In genomic region chr19:21082011-21082975, GRCh38 we compare ENCODE assay signal across 1 cellular context.
TF ChIP-seq lines count a peak whose summit lies in the region.

TSS of gene ZNF714 (plus strand) at chr19:21082203. CDS start at chr19:21098269, 16,066 bp downstream.

TF ChIP-seq in K562, 482 proteins besides CTCF, POLR2A, EP300 and RAD21 (continued from another document and continues in another):
- TF ChIP-seq ZNF398 (CRISPR knock-in tag; IDR thresholded peaks at IDR 0.05): no peak
- no peak for TF ChIP-seq ZKSCAN8 (CRISPR knock-in tag; IDR thresholded peaks at IDR 0.05)
- no peak for TF ChIP-seq KLF16 (IDR thresholded peaks at IDR 0.05)
- no peak for TF ChIP-seq SRSF7 (optimal IDR thresholded peaks at IDR 0.05; ENCODE audit: low read depth, low read length)
- no peak for TF ChIP-seq NR2C1 (IDR thresholded peaks at IDR 0.05)
- TF ChIP-seq NR2C1 (tag; IDR thresholded peaks at IDR 0.05): no peak
- TF ChIP-seq L3MBTL2 (IDR thresholded peaks at IDR 0.05): peak; percentile 42; the same call in 1 of the 2 replicates
- no peak for TF ChIP-seq HNRNPL (IDR thresholded peaks at IDR 0.05; ENCODE audit: low read depth, low read length)
- TF ChIP-seq, protein P1, sequence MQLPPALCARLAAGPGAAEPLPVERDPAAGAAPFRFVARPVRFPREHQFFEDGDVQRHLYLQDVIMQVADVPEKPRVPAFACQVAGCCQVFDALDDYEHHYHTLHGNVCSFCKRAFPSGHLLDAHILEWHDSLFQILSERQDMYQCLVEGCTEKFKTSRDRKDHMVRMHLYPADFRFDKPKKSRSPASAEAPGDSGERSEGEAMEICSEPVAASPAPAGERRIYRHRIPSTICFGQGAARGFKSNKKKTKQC (CRISPR knock-in tag; IDR thresholded peaks at IDR 0.05): no peak
- TF ChIP-seq, protein P2, sequence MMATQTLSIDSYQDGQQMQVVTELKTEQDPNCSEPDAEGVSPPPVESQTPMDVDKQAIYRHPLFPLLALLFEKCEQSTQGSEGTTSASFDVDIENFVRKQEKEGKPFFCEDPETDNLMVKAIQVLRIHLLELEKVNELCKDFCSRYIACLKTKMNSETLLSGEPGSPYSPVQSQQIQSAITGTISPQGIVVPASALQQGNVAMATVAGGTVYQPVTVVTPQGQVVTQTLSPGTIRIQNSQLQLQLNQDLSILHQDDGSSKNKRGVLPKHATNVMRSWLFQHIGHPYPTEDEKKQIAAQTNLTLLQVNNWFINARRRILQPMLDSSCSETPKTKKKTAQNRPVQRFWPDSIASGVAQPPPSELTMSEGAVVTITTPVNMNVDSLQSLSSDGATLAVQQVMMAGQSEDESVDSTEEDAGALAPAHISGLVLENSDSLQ (IDR thresholded peaks at IDR 0.05): peak; percentile 98
- no peak for TF ChIP-seq JUNB (CRISPR knock-in tag; conservative IDR thresholded peaks at IDR 0.05)
- TF ChIP-seq CBX3 (IDR thresholded peaks at IDR 0.05; ENCODE audit: borderline replicate concordance in 1 of 2, low read length in 2 of 2): 0 out of 3 replicates have a peak, but pooled peaks of 1 of the 2 experiments have one; percentile 46
- TF ChIP-seq ZNF212 (CRISPR knock-in tag; IDR thresholded peaks at IDR 0.05): no peak
- no peak for TF ChIP-seq ZNF146 (CRISPR knock-in tag; IDR thresholded peaks at IDR 0.05; ENCODE audit: unreplicated experiment)
- no peak for TF ChIP-seq CBFA2T2 (conservative IDR thresholded peaks at IDR 0.05)
- TF ChIP-seq PML (IDR thresholded peaks at IDR 0.05; ENCODE audit: low read length): peak; percentile 64; the same call in 1 of the 2 replicates
- no peak for TF ChIP-seq RHOXF2B (CRISPR knock-in tag; conservative IDR thresholded peaks at IDR 0.05)
- TF ChIP-seq NR2F6 (CRISPR knock-in tag; IDR thresholded peaks at IDR 0.05): no peak
- TF ChIP-seq LEF1 (IDR thresholded peaks at IDR 0.05): 0 out of 2 replicates have a peak, but pooled peaks have one; percentile 15
- TF ChIP-seq, protein P3, sequence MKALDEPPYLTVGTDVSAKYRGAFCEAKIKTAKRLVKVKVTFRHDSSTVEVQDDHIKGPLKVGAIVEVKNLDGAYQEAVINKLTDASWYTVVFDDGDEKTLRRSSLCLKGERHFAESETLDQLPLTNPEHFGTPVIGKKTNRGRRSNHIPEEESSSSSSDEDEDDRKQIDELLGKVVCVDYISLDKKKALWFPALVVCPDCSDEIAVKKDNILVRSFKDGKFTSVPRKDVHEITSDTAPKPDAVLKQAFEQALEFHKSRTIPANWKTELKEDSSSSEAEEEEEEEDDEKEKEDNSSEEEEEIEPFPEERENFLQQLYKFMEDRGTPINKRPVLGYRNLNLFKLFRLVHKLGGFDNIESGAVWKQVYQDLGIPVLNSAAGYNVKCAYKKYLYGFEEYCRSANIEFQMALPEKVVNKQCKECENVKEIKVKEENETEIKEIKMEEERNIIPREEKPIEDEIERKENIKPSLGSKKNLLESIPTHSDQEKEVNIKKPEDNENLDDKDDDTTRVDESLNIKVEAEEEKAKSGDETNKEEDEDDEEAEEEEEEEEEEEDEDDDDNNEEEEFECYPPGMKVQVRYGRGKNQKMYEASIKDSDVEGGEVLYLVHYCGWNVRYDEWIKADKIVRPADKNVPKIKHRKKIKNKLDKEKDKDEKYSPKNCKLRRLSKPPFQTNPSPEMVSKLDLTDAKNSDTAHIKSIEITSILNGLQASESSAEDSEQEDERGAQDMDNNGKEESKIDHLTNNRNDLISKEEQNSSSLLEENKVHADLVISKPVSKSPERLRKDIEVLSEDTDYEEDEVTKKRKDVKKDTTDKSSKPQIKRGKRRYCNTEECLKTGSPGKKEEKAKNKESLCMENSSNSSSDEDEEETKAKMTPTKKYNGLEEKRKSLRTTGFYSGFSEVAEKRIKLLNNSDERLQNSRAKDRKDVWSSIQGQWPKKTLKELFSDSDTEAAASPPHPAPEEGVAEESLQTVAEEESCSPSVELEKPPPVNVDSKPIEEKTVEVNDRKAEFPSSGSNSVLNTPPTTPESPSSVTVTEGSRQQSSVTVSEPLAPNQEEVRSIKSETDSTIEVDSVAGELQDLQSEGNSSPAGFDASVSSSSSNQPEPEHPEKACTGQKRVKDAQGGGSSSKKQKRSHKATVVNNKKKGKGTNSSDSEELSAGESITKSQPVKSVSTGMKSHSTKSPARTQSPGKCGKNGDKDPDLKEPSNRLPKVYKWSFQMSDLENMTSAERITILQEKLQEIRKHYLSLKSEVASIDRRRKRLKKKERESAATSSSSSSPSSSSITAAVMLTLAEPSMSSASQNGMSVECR (CRISPR knock-in tag; IDR thresholded peaks at IDR 0.05): peak; percentile 81
- 0 out of 2 replicates have a peak, but pooled peaks have one; percentile 18 for TF ChIP-seq TCF3 (CRISPR knock-in tag; IDR thresholded peaks at IDR 0.05)
- peak; percentile 79 for TF ChIP-seq TAF9B (IDR thresholded peaks at IDR 0.05; ENCODE audit: partially characterized antibody)
- TF ChIP-seq NR1H2 (CRISPR knock-in tag; IDR thresholded peaks at IDR 0.05): no peak
- TF ChIP-seq KDM4B (IDR thresholded peaks at IDR 0.05; ENCODE audit: borderline replicate concordance in 2 of 2, low read depth in 1 of 2): no peak
- no peak for TF ChIP-seq E4F1 (CRISPR knock-in tag; IDR thresholded peaks at IDR 0.05; ENCODE audit: borderline replicate concordance)
- TF ChIP-seq, protein P4, sequence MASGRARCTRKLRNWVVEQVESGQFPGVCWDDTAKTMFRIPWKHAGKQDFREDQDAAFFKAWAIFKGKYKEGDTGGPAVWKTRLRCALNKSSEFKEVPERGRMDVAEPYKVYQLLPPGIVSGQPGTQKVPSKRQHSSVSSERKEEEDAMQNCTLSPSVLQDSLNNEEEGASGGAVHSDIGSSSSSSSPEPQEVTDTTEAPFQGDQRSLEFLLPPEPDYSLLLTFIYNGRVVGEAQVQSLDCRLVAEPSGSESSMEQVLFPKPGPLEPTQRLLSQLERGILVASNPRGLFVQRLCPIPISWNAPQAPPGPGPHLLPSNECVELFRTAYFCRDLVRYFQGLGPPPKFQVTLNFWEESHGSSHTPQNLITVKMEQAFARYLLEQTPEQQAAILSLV (tag; IDR thresholded peaks at IDR 0.05): no peak
- no peak for TF ChIP-seq SRF (CRISPR knock-in tag; IDR thresholded peaks at IDR 0.05)
- TF ChIP-seq DPF2 (IDR thresholded peaks at IDR 0.05): no peak
- TF ChIP-seq TARDBP (IDR thresholded peaks at IDR 0.05): no peak
- peak; percentile 92 for TF ChIP-seq RBFOX2 (IDR thresholded peaks at IDR 0.05; ENCODE audit: low read depth, low read length)
- TF ChIP-seq ZNF184 (CRISPR knock-in tag; IDR thresholded peaks at IDR 0.05): no peak
- peak; percentile 46 to 91 (median 80) for TF ChIP-seq YY1 (IDR thresholded peaks at IDR 0.05; ENCODE audit: borderline replicate concordance in 1 of 3, control insufficient read depth in 1 of 3, extremely low read depth in 1 of 3, insufficient read depth in 3 of 3, insufficient read length in 1 of 3, insufficient replicate concordance in 2 of 3, low read depth in 1 of 3, low read length in 2 of 3)
- no peak for TF ChIP-seq ZNF586 (CRISPR knock-in tag; conservative IDR thresholded peaks at IDR 0.05)
- TF ChIP-seq PURB (CRISPR knock-in tag; IDR thresholded peaks at IDR 0.05; ENCODE audit: low read depth): no peak
- TF ChIP-seq ZNF696 (CRISPR knock-in tag; conservative IDR thresholded peaks at IDR 0.05): no peak
- peak; percentile 97 for TF ChIP-seq NFYB (IDR thresholded peaks at IDR 0.05; ENCODE audit: extremely low read depth, insufficient read length)
- TF ChIP-seq YBX1 (IDR thresholded peaks at IDR 0.05): no peak
- TF ChIP-seq TAF1 (IDR thresholded peaks at IDR 0.05; ENCODE audit: control insufficient read depth, extremely low read depth, insufficient read depth, low read length, severe bottlenecking): peak; percentile 69
- peak; percentile 83 for TF ChIP-seq CC2D1A (IDR thresholded peaks at IDR 0.05)
- no peak for TF ChIP-seq PRMT5 (CRISPR knock-in tag; IDR thresholded peaks at IDR 0.05)
- TF ChIP-seq POLR2AphosphoS5 (IDR thresholded peaks at IDR 0.05; ENCODE audit: control insufficient read depth, insufficient read depth, low read depth, low read length): peak; percentile 79
- TF ChIP-seq CBFA2T3 (IDR thresholded peaks at IDR 0.05): no peak
- TF ChIP-seq TRIM24 (IDR thresholded peaks at IDR 0.05): no peak
- no peak for TF ChIP-seq ZNF165 (CRISPR knock-in tag; IDR thresholded peaks at IDR 0.05; ENCODE audit: borderline replicate concordance)
- TF ChIP-seq CHD2 (IDR thresholded peaks at IDR 0.05; ENCODE audit: low read depth, low read length): peak; percentile 70; the same call in 1 of the 2 replicates
- no peak for TF ChIP-seq CEBPZ (IDR thresholded peaks at IDR 0.05; ENCODE audit: borderline replicate concordance, low read depth, low read length)
- TF ChIP-seq RBM22 (IDR thresholded peaks at IDR 0.05; ENCODE audit: low read depth, low read length, poor library complexity, severe bottlenecking): no peak
- no peak for TF ChIP-seq CAMTA2 (CRISPR knock-in tag; conservative IDR thresholded peaks at IDR 0.05)
- TF ChIP-seq RBM39 (optimal IDR thresholded peaks at IDR 0.05; ENCODE audit: low read depth, low read length): no peak
- no peak for TF ChIP-seq ZNF124 (CRISPR knock-in tag; IDR thresholded peaks at IDR 0.05)
- TF ChIP-seq JUN (IDR thresholded peaks at IDR 0.05; ENCODE audit: borderline replicate concordance, low read depth, low read length): no peak
- no peak for TF ChIP-seq JUN (CRISPR knock-in tag; IDR thresholded peaks at IDR 0.05; ENCODE audit: borderline replicate concordance)
- TF ChIP-seq FOXK2 (conservative IDR thresholded peaks at IDR 0.05 in 1 of 2, IDR thresholded peaks at IDR 0.05 in 1 of 2; ENCODE audit: low read depth in 2 of 2): no peak
- TF ChIP-seq GATA2 (CRISPR knock-in tag; IDR thresholded peaks at IDR 0.05): peak; percentile 20; the same call in 1 of the 2 replicates
